Comparison of ENCODE assay signal across 8 cellular contexts in genomic region chr3:4983739-4984510, GRCh38. TPM values are rescaled to one million over a fixed set of nuclear protein-coding genes. Genes with fewer than 3 reads are reported as not detected.
DNase-seq lines count a peak whose midpoint lies in the region; ATAC-seq and TF ChIP-seq lines count a peak whose summit lies in the region.

No MANE protein-coding gene starts in this region.

- peak overlapping the region; percentile 74 for H4K91ac ChIP-seq in IMR-90 (ENCODE audit: insufficient read depth, low read depth, low read length)

- peak overlapping the region; percentile 76 for H2AK9ac ChIP-seq in IMR-90 (replicated peaks; ENCODE audit: low read depth, low read length, poor library complexity)

- H2BK120ac ChIP-seq in IMR-90 (ENCODE audit: low read depth, low read length), result peak overlapping the region; percentile 68

- H2AK5ac ChIP-seq in IMR-90 (ENCODE audit: low read depth, low read length), result peak overlapping the region; percentile 73

- peaks cover 26% of the 10 kb centered on the region for H3K36me3 ChIP-seq in CD4-positive, alpha-beta memory T cell (ENCODE audit: insufficient read depth, low read length)
- H3K36me3 ChIP-seq in IMR-90 (ENCODE audit: control insufficient read depth, insufficient read depth, low read length), result peaks cover 14% of the 10 kb centered on the region

- H3K4me1 ChIP-seq in CD4-positive, alpha-beta memory T cell (ENCODE audit: insufficient read depth, low read length), result peaks cover 71% of the 10 kb centered on the region
- H3K4me1 ChIP-seq in IMR-90 (ENCODE audit: control insufficient read depth, insufficient read depth, low read length), result peaks cover 37% of the 10 kb centered on the region

- H3K9me1 ChIP-seq in IMR-90 (ENCODE audit: insufficient read depth, low read length), result peaks cover 12% of the 10 kb centered on the region

- H2AFZ ChIP-seq in IMR-90 (replicated peaks; ENCODE audit: low read length, poor library complexity), result peak overlapping the region; percentile 28

- intact Hi-C loops in CD4-positive, alpha-beta memory T cell (cut with micrococcal nuclease), result no loop called here
- intact Hi-C loops in IMR-90 (cut with micrococcal nuclease), result loop anchor here (5.0 kb wide), 1 partner anchor 213 kb away; no protein-coding TSS in a partner anchor
- intact Hi-C loops in dendritic cell treated with granulocyte-macrophage colony-stimulating factor and Interleukin-4, amounts not matched to agents 40 ng/mL and 50 ng/mL, for 4 days (cut with micrococcal nuclease), result no loop called here

- TF ChIP-seq CTCF in IMR-90 (conservative IDR thresholded peaks at IDR 0.05; ENCODE audit: low read depth, low read length), result no peak

- peak; percentile 86 for TF ChIP-seq POLR2A in IMR-90 (IDR thresholded peaks at IDR 0.05; ENCODE audit: low read depth, low read length)

- dilution Hi-C loops in IMR-90 (cut with HindIII; ENCODE audit: low sequenced_read_pairs, unreplicated experiment), result no loop called here

- peak overlapping the region; percentile 47; the same call in 1 of the 2 replicates for H3K9ac ChIP-seq in IMR-90 (ENCODE audit: low read depth, low read length)

- POLR2A ChIA-PET in CD4-positive, alpha-beta memory T cell (lab: Charles Lee; ENCODE audit: partially characterized antibody), result interaction anchor here (1.1 to 14.0 kb wide), 13 partner anchors 9 to 273 kb away, joined by 3 to 580 read pairs (median 9); no protein-coding TSS in a partner anchor
- POLR2A ChIA-PET in IMR-90 (lab: Charles Lee; ENCODE audit: unreplicated experiment), result interaction anchor here (1.1 kb wide), 1 partner anchor 40 kb away, joined by 5 read pairs; no protein-coding TSS in a partner anchor
- POLR2A ChIA-PET in naive thymus-derived CD8-positive, alpha-beta T cell (lab: Charles Lee), result interaction anchor here (0.7 to 1.6 kb wide), 4 partner anchors 10 to 149 kb away, joined by 3 to 6 read pairs (median 3); no protein-coding TSS in a partner anchor

- H3K4ac ChIP-seq in IMR-90 (ENCODE audit: low read depth, low read length), result peak overlapping the region; percentile 84

- 0 out of 3 replicates have a peak overlapping the region, but pooled peaks have one; percentile 4 for H2BK15ac ChIP-seq in IMR-90 (ENCODE audit: low read depth, low read length)

- H2BK20ac ChIP-seq in IMR-90 (ENCODE audit: low read depth, low read length), result peak overlapping the region; percentile 57; the same call in 1 of the 2 replicates

- no peaks in the 10 kb centered on the region for H3K27me3 ChIP-seq in CD4-positive, alpha-beta memory T cell (ENCODE audit: insufficient read depth, low read length)
- H3K27me3 ChIP-seq in IMR-90 (ENCODE audit: control insufficient read depth, insufficient read depth, low read length), result no peaks in the 10 kb centered on the region

- in situ Hi-C loops in IMR-90 (cut with MboI; ENCODE audit: low sequenced_read_pairs), result loop anchor here (5.0 to 10.0 kb wide), 3 partner anchors 38 to 267 kb away; partner anchors contain the start of gene ARL8B

- peaks cover 24% of the 10 kb centered on the region; the same call in 1 of the 2 replicates for H4K20me1 ChIP-seq in IMR-90 (ENCODE audit: insufficient read depth, low read length)

- peak; percentile 16; the same call in 1 of the 2 replicates for TF ChIP-seq RAD21 in IMR-90 (IDR thresholded peaks at IDR 0.05; ENCODE audit: low read length)

- no TSS peak for BruUV-seq in IMR-90 (replicated peaks; lab: Mats Ljungman, UMichigan)

- CTCF ChIA-PET in CD4-positive, alpha-beta memory T cell (lab: Charles Lee; ENCODE audit: partially characterized antibody), result interaction anchor here (0.7 to 12.9 kb wide), 21 partner anchors 8 to 273 kb away, joined by 3 to 251 read pairs (median 4); no protein-coding TSS in a partner anchor
- CTCF ChIA-PET in IMR-90 (lab: Yijun Ruan, JAX), result interaction anchor here (0.5 to 2.1 kb wide), 6 partner anchors 38 to 272 kb away, joined by 3 to 11 read pairs (median 4); no protein-coding TSS in a partner anchor

- H2BK5ac ChIP-seq in IMR-90 (ENCODE audit: low read depth, low read length, poor library complexity, severe bottlenecking), result peak overlapping the region; percentile 71

- H3K18ac ChIP-seq in IMR-90 (ENCODE audit: low read depth, low read length), result peak overlapping the region; percentile 10; the same call in 1 of the 2 replicates

- H3K4me1 Mint-ChIP-seq in CD4-positive, alpha-beta memory T cell, result peaks cover 44 to 69% (median 56%) of the 10 kb centered on the region in 4 donors
- peaks cover 55% of the 10 kb centered on the region for H3K4me1 Mint-ChIP-seq in dendritic cell treated with granulocyte-macrophage colony-stimulating factor and Interleukin-4, amounts not matched to agents 40 ng/mL and 50 ng/mL, for 4 days (ENCODE audit: low read depth)
- H3K4me1 Mint-ChIP-seq in naive thymus-derived CD8-positive, alpha-beta T cell, result peaks cover 23 to 77% (median 56%) of the 10 kb centered on the region in 4 donors

- no peaks in the 10 kb centered on the region for H3K9me3 ChIP-seq in CD4-positive, alpha-beta memory T cell (ENCODE audit: control insufficient read depth in 1 of 2, low read length in 2 of 2)
- no peaks in the 10 kb centered on the region for H3K9me3 ChIP-seq in IMR-90 (ENCODE audit: control insufficient read depth, insufficient read depth, low read length)

- H3K56ac ChIP-seq in IMR-90 (ENCODE audit: extremely low read depth, insufficient read depth, low read length), result peak overlapping the region; percentile 29; the same call in 1 of the 2 replicates

- 8% methylated on average over 2 of the region's 16 CpGs; no CpG with 5 or more reads in 1 of the 2 experiments for WGBS in IMR-90 (ENCODE audit: extremely low coverage in 2 of 2, insufficient read length in 1 of 2), 2 experiments

- peak overlapping the region; percentile 51 for H4K5ac ChIP-seq in IMR-90 (ENCODE audit: low read depth, low read length)

- H3K27me3 Mint-ChIP-seq in CD4-positive, alpha-beta memory T cell, result no peaks in the 10 kb centered on the region
- H3K27me3 Mint-ChIP-seq in dendritic cell treated with granulocyte-macrophage colony-stimulating factor and Interleukin-4, amounts not matched to agents 40 ng/mL and 50 ng/mL, for 4 days, result no peaks in the 10 kb centered on the region
- no peaks in the 10 kb centered on the region for H3K27me3 Mint-ChIP-seq in naive thymus-derived CD8-positive, alpha-beta T cell

- H3K4me2 ChIP-seq in IMR-90 (ENCODE audit: low read depth, low read length), result peak overlapping the region; percentile 83

- peaks cover 16 to 55% of the 10 kb centered on the region in 2 experiments; a peak in 3 of 4 replicates for H3K79me1 ChIP-seq in IMR-90 (ENCODE audit: low read depth in 1 of 2, low read length in 2 of 2)

- H3K9me3 Mint-ChIP-seq in CD4-positive, alpha-beta memory T cell, result no peaks in the 10 kb centered on the region
- no peaks in the 10 kb centered on the region for H3K9me3 Mint-ChIP-seq in dendritic cell treated with granulocyte-macrophage colony-stimulating factor and Interleukin-4, amounts not matched to agents 40 ng/mL and 50 ng/mL, for 4 days
- no peaks in the 10 kb centered on the region for H3K9me3 Mint-ChIP-seq in naive thymus-derived CD8-positive, alpha-beta T cell

- peak; percentile 70 to 97 (median 79) for DNase-seq in CD4-positive, alpha-beta memory T cell
- DNase-seq in IMR-90 (peak; percentile 92), superior temporal gyrus (ENCODE audit: extremely low spot score) (peak; percentile 38), GM19240 (ENCODE audit: insufficient read length, low spot score) (no peak)
- peak; percentile 78 to 81 for DNase-seq in activated CD4-positive, alpha-beta T cell treated with anti-CD3 and anti-CD28 coated beads for 4 hours
- DNase-seq in naive thymus-derived CD8-positive, alpha-beta T cell, result peak in 7 of 10 donors; percentile 20 to 75 (median 47)

- H3K27ac ChIP-seq in CD4-positive, alpha-beta memory T cell (ENCODE audit: low read depth, low read length), result peak overlapping the region; percentile 80
- H3K27ac ChIP-seq in IMR-90 (ENCODE audit: insufficient read depth, low read length), result peak overlapping the region; percentile 32

- ATAC-seq in GM21367 (IDR thresholded peaks at IDR 0.05; ENCODE audit: unreplicated experiment) (peak; percentile 43), IMR-90 (ENCODE audit: low read depth) (peak; percentile 0; the same call in 1 of the 2 replicates)
- peak; percentile 19 to 64 for ATAC-seq in naive thymus-derived CD8-positive, alpha-beta T cell

- H3K14ac ChIP-seq in IMR-90 (replicated peaks; ENCODE audit: low read depth, low read length), result peak overlapping the region; percentile 81

- peak overlapping the region; percentile 30 to 34 for H3K4me3 ChIP-seq in CD4-positive, alpha-beta memory T cell (ENCODE audit: low read length in 2 of 2)
- peak overlapping the region; percentile 12; the same call in 1 of the 2 replicates for H3K4me3 ChIP-seq in IMR-90 (ENCODE audit: insufficient read depth, low read depth, low read length)

- peak overlapping the region; percentile 92 to 98 (median 97) for H3K27ac Mint-ChIP-seq in CD4-positive, alpha-beta memory T cell
- H3K27ac Mint-ChIP-seq in dendritic cell treated with granulocyte-macrophage colony-stimulating factor and Interleukin-4, amounts not matched to agents 40 ng/mL and 50 ng/mL, for 4 days, result peak overlapping the region; percentile 87
- peak overlapping the region; percentile 23 to 96 (median 80) for H3K27ac Mint-ChIP-seq in naive thymus-derived CD8-positive, alpha-beta T cell

- H3K4me3 Mint-ChIP-seq in CD4-positive, alpha-beta memory T cell, result peak overlapping the region; percentile 73 to 100 (median 83)
- H3K4me3 Mint-ChIP-seq in dendritic cell treated with granulocyte-macrophage colony-stimulating factor and Interleukin-4, amounts not matched to agents 40 ng/mL and 50 ng/mL, for 4 days, result peak overlapping the region; percentile 79
- peak overlapping the region in 9 of 10 donors; percentile 23 to 79 (median 57) for H3K4me3 Mint-ChIP-seq in naive thymus-derived CD8-positive, alpha-beta T cell

- peak overlapping the region; percentile 59 to 74; a peak in 3 of 4 replicates for H4K8ac ChIP-seq in IMR-90 (ENCODE audit: low read depth in 2 of 2, low read length in 2 of 2)

- H3K23ac ChIP-seq in IMR-90 (ENCODE audit: low read depth, low read length), result peak overlapping the region; percentile 84

- peaks cover 32 to 54% of the 10 kb centered on the region in 2 donors for H3K36me3 Mint-ChIP-seq in CD4-positive, alpha-beta memory T cell
- peaks cover 72% of the 10 kb centered on the region for H3K36me3 Mint-ChIP-seq in dendritic cell treated with granulocyte-macrophage colony-stimulating factor and Interleukin-4, amounts not matched to agents 40 ng/mL and 50 ng/mL, for 4 days (ENCODE audit: low read depth)
- H3K36me3 Mint-ChIP-seq in naive thymus-derived CD8-positive, alpha-beta T cell, result peaks cover 0 to 21% (median 4%) of the 10 kb centered on the region in 3 donors

TF ChIP-seq in IMR-90, 13 proteins besides CTCF, POLR2A, EP300 and RAD21 (continues in another document):
- peak; percentile 69 for TF ChIP-seq RCOR1 (IDR thresholded peaks at IDR 0.05; ENCODE audit: insufficient replicate concordance, low read length)

RNA-seq across cellular contexts. Expression of gene BHLHE40, which starts 4.7 kb away (rescaled TPM):
- total RNA-seq in CD4-positive, alpha-beta memory T cell, result 10 to 100 TPM; 44.9 to 45.8 TPM
- polyA plus RNA-seq in CD4-positive, alpha-beta memory T cell, result 10 to 100 TPM; 33.0 to 34.6 TPM
- 22.8 and 24.2 TPM in 2 replicates for total RNA-seq in IMR-90 (2012; rRNA removed)
- polyA plus RNA-seq in IMR-90 (2012; rRNA removed), result 31.1 and 31.8 TPM in 2 replicates
- 26.0 and 43.6 TPM in 2 replicates for polyA plus RNA-seq in IMR-90 (2012; cell fraction: cytosol; rRNA removed)
- polyA plus RNA-seq in IMR-90 (2012; cell fraction: nucleus; rRNA removed; ENCODE audit: low replicate concordance), result 147 and 366 TPM in 2 replicates
- 1 to 10 TPM; 4.5 to 5.1 TPM for total RNA-seq in naive thymus-derived CD8-positive, alpha-beta T cell
- polyA plus RNA-seq in naive thymus-derived CD8-positive, alpha-beta T cell, result 1 to 10 TPM; 1.1 to 10.0 (median 1.8) TPM
